In genomic region chr16:57723170-57723569, GRCh38 we compare ENCODE assay signal across 15 cellular contexts. TPM values are rescaled to one million over a fixed set of nuclear protein-coding genes. Genes with fewer than 3 reads are reported as not detected.
A peak's percentile ranks its signal among the peaks of the same experiment; 100 is the strongest.
DNase-seq lines count a peak whose midpoint lies in the region; TF ChIP-seq lines count a peak whose summit lies in the region.
"Had no signal": no experiment of that assay in that cellular context is flagged by ENCODE, and none has a peak within 500 bp of the region (broad histone marks: within the 10 kb centered on the region; RNA-seq: fewer than 3 reads in every experiment).

No MANE protein-coding gene starts in this region.

- no peaks in the 10 kb centered on the region for H3K9me3 ChIP-seq in breast epithelium
- no peaks in the 10 kb centered on the region for H3K9me3 ChIP-seq in WERI-Rb-1 (ENCODE audit: severe bottlenecking)
- no peaks in the 10 kb centered on the region for H3K9me3 ChIP-seq in tibial artery
- H3K9me3 ChIP-seq in ascending aorta = no peaks in the 10 kb centered on the region
- H3K9me3 ChIP-seq in prostate gland = no peaks in the 10 kb centered on the region
- H3K9me3 ChIP-seq: lower lobe of right lung, pancreas had no signal

- TF ChIP-seq CTCF in MCF 10A (IDR thresholded peaks at IDR 0.05; ENCODE audit: unreplicated experiment) (no peak), breast epithelium (IDR thresholded peaks at IDR 0.05) (no peak), WERI-Rb-1 (IDR thresholded peaks at IDR 0.05; ENCODE audit: low read depth, low read length) (peak; percentile 41; the same call in 1 of the 2 replicates), tibial artery (IDR thresholded peaks at IDR 0.05) (no peak), ascending aorta (IDR thresholded peaks at IDR 0.05) (no peak), prostate gland (IDR thresholded peaks at IDR 0.05) (no peak)

- 92% methylated on average over 7 of the region's 7 CpGs for WGBS in prostate gland

- no peak for TF ChIP-seq POLR2A in breast epithelium (IDR thresholded peaks at IDR 0.05)
- no peak for TF ChIP-seq POLR2A in prostate gland (IDR thresholded peaks at IDR 0.05)

- CTCF ChIA-PET in MCF 10A (lab: Yijun Ruan, JAX) = interaction anchor here (0.8 to 1.5 kb wide), 2 partner anchors 73 to 147 kb away, joined by 3 to 7 read pairs; no protein-coding TSS in a partner anchor

- H3K4me3 Mint-ChIP-seq in MCF 10A (ENCODE audit: unreplicated experiment) = no peak overlapping the region
- H3K4me3 Mint-ChIP-seq: activated T-cell treated with anti-CD3 and anti-CD28 coated beads, Interleukin-2, amount 50 U/mL, for 24 hours; stimulated activated naive CD8-positive, alpha-beta T cell treated with anti-CD3 and anti-CD28 coated beads, Interleukin-15, Interleukin-2, amounts not matched to agents 100 ng/mL and 50 ng/mL, for 24 hours had no signal

- H3K27ac ChIP-seq in breast epithelium (no peak overlapping the region), WERI-Rb-1 (no peak overlapping the region), tibial artery (no peak overlapping the region), ascending aorta (no peak overlapping the region), prostate gland (no peak overlapping the region)
- H3K27ac ChIP-seq: lower lobe of right lung, pancreas had no signal

- H3K27ac Mint-ChIP-seq in MCF 10A (ENCODE audit: low read depth, unreplicated experiment) = no peak overlapping the region
- H3K27ac Mint-ChIP-seq: activated T-cell treated with anti-CD3 and anti-CD28 coated beads, Interleukin-2, amount 50 U/mL, for 24 hours; stimulated activated naive CD8-positive, alpha-beta T cell treated with anti-CD3 and anti-CD28 coated beads, Interleukin-15, Interleukin-2, amounts not matched to agents 100 ng/mL and 50 ng/mL, for 24 hours had no signal

- intact Hi-C loops in MCF 10A (cut with micrococcal nuclease) = no loop called here
- intact Hi-C loops in breast epithelium (cut with DNase I; ENCODE audit: low total_unique reads) = no loop called here
- intact Hi-C loops in tibial artery (cut with DNase I; ENCODE audit: low total_unique reads) = no loop called here
- intact Hi-C loops in ascending aorta (cut with DNase I) = no loop called here
- intact Hi-C loops in prostate gland (cut with DNase I) = no loop called here

- peak; percentile 13 for DNase-seq in MCF 10A (ENCODE audit: unreplicated experiment)
- DNase-seq in breast epithelium (ENCODE audit: low spot score in 2 of 2) = no peak
- DNase-seq in WERI-Rb-1 = peak; percentile 36
- DNase-seq in islet precursor cell = peak; percentile 57
- DNase-seq in tibial artery = no peak
- no peak for DNase-seq in stimulated activated CD4-positive, alpha-beta T cell treated with anti-CD3 and anti-CD28 coated beads, Interleukin-2, amount 100 ng/mL, for 48 hours
- no peak for DNase-seq in ascending aorta (ENCODE audit: low spot score in 2 of 2)
- no peak for DNase-seq in prostate gland (ENCODE audit: low spot score)
- DNase-seq: activated T-cell treated with anti-CD3 and anti-CD28 coated beads, Interleukin-2, amount 50 U/mL, for 24 hours; GDM1; lower lobe of right lung; NCI-H1930 had no signal

- BruUV-seq in MCF 10A (replicated peaks; lab: Mats Ljungman, UMichigan) = no TSS peak

- POLR2A ChIA-PET in MCF 10A (lab: Yijun Ruan, JAX) = no interaction called here

- no peaks in the 10 kb centered on the region for H3K27me3 Mint-ChIP-seq in MCF 10A (ENCODE audit: insufficient read depth, unreplicated experiment)
- H3K27me3 Mint-ChIP-seq: activated T-cell treated with anti-CD3 and anti-CD28 coated beads, Interleukin-2, amount 50 U/mL, for 24 hours; stimulated activated naive CD8-positive, alpha-beta T cell treated with anti-CD3 and anti-CD28 coated beads, Interleukin-15, Interleukin-2, amounts not matched to agents 100 ng/mL and 50 ng/mL, for 24 hours had no signal

- H3K36me3 ChIP-seq in breast epithelium = no peaks in the 10 kb centered on the region
- H3K36me3 ChIP-seq in WERI-Rb-1 = no peaks in the 10 kb centered on the region
- H3K36me3 ChIP-seq in tibial artery = no peaks in the 10 kb centered on the region
- no peaks in the 10 kb centered on the region for H3K36me3 ChIP-seq in ascending aorta
- no peaks in the 10 kb centered on the region for H3K36me3 ChIP-seq in prostate gland
- H3K36me3 ChIP-seq: lower lobe of right lung, pancreas had no signal

- H3K4me3 ChIP-seq in breast epithelium (no peak overlapping the region), WERI-Rb-1 (ENCODE audit: low read depth, low read length) (no peak overlapping the region), tibial artery (no peak overlapping the region), ascending aorta (no peak overlapping the region), prostate gland (no peak overlapping the region)
- H3K4me3 ChIP-seq: lower lobe of right lung, pancreas had no signal

- H3K4me1 ChIP-seq in breast epithelium (no peaks in the 10 kb centered on the region), tibial artery (no peaks in the 10 kb centered on the region), ascending aorta (no peaks in the 10 kb centered on the region), prostate gland (replicated peaks) (no peaks in the 10 kb centered on the region)
- H3K4me1 ChIP-seq: lower lobe of right lung, pancreas had no signal

- no peaks in the 10 kb centered on the region for H3K9me3 Mint-ChIP-seq in MCF 10A (ENCODE audit: unreplicated experiment)
- H3K9me3 Mint-ChIP-seq: activated T-cell treated with anti-CD3 and anti-CD28 coated beads, Interleukin-2, amount 50 U/mL, for 24 hours; stimulated activated naive CD8-positive, alpha-beta T cell treated with anti-CD3 and anti-CD28 coated beads, Interleukin-15, Interleukin-2, amounts not matched to agents 100 ng/mL and 50 ng/mL, for 24 hours had no signal

- no peaks in the 10 kb centered on the region for H3K27me3 ChIP-seq in breast epithelium
- no peaks in the 10 kb centered on the region for H3K27me3 ChIP-seq in WERI-Rb-1 (ENCODE audit: insufficient read depth, low read depth, severe bottlenecking)
- peaks cover 0 to 16% of the 10 kb centered on the region in 2 donors for H3K27me3 ChIP-seq in tibial artery
- H3K27me3 ChIP-seq in ascending aorta = no peaks in the 10 kb centered on the region
- H3K27me3 ChIP-seq in prostate gland (replicated peaks; ENCODE audit: insufficient read depth) = no peaks in the 10 kb centered on the region
- H3K27me3 ChIP-seq: pancreas had no signal

- no peaks in the 10 kb centered on the region for H3K36me3 Mint-ChIP-seq in MCF 10A (ENCODE audit: insufficient read depth, unreplicated experiment)

- H3K4me1 Mint-ChIP-seq in MCF 10A (ENCODE audit: insufficient read depth, unreplicated experiment) = no peaks in the 10 kb centered on the region

RNA-seq across cellular contexts. Expression of gene KATNB1, which starts 12.4 kb away (rescaled TPM):
- total RNA-seq in MCF 10A (2022) (22.7 and 30.6 TPM in 2 replicates), breast epithelium (10 to 100 TPM; 15.5 to 20.9 (median 17.0) TPM), ascending aorta (35.3 TPM), prostate gland (10 to 100 TPM; 22.7 to 30.2 TPM)

RNA-seq across cellular contexts. Expression of gene DRC7, which starts 28.6 kb away (rescaled TPM):
- not detected in 2 replicates for total RNA-seq in MCF 10A (2022)
- total RNA-seq in breast epithelium = 1 to 10 TPM in 1 of 3 donors, not detected in 2; 1.5 TPM
- total RNA-seq in ascending aorta = not detected
- total RNA-seq in prostate gland = 1 to 10 TPM in 1 of 2 donors, not detected in 1; 5.5 TPM
- total RNA-seq: aorta had no signal

RNA-seq across cellular contexts. Expression of gene ADGRG3, which starts 55.1 kb away (rescaled TPM):
- not detected in 2 replicates for total RNA-seq in MCF 10A (2022)
- 1 to 10 TPM in 2 of 3 donors, under 1 TPM in 1; 0.64 to 5.2 (median 1.6) TPM for total RNA-seq in breast epithelium
- not detected for total RNA-seq in ascending aorta
- not detected for total RNA-seq in prostate gland

Comparison
In these comparisons a context has a peak if more than half of its experiments do, and no peak if none do; other contexts are left out.
1. DNase-seq: peak in MCF 10A (single experiment), WERI-Rb-1 (single experiment) and islet precursor cell (single experiment); none in breast epithelium (0 of 2), tibial artery (0 of 2), stimulated activated CD4-positive, alpha-beta T cell treated with anti-CD3 and anti-CD28 coated beads, Interleukin-2, amount 100 ng/mL, for 48 hours (0 of 2), ascending aorta (0 of 2) and prostate gland (single experiment).